Comparison of ENCODE assay signal across 19 cellular contexts in the genomic region with DNA sequence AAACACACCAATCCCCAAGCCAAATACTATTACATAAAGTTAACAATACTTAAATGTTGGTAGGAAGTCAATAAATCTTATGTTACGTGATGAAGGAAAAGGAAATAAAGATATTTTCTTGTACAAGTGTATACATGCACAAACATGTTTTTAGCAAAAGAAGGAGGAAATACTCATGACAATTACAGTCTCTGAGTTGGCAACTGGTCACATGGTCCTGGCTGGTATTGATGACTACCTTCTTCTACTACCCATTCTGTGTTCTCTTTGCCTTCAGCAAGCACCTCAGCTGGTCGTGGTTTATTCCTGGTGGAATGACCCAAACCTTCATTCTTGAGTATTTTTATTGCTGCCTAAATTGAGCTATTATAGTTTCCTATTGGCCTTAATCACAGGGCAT.
DNase-seq lines count a peak whose midpoint lies in the region; ATAC-seq lines count a peak whose summit lies in the region.
"Had no signal": no experiment of that assay in that cellular context is flagged by ENCODE, and none has a peak within 500 bp of the region (broad histone marks: within the 10 kb centered on the region; RNA-seq: fewer than 3 reads in every experiment).

No MANE protein-coding gene starts in this region.

- H3K4me1 Mint-ChIP-seq in activated naive CD4-positive, alpha-beta T cell treated with anti-CD3 and anti-CD28 coated beads, Interleukin-2, amount 10 ng/mL, durations not matched to agents 7 days and 5 days = no peaks in the 10 kb centered on the region
- H3K4me1 Mint-ChIP-seq in activated T-helper 17 cell treated with anti-CD3 and anti-CD28 coated beads, Interleukin-2, amount 50 U/mL, for 72 hours = no peaks in the 10 kb centered on the region
- H3K4me1 Mint-ChIP-seq in stimulated activated effector memory CD8-positive, alpha-beta T cell treated with anti-CD3 and anti-CD28 coated beads, Interleukin-12 subunit alpha, Interleukin-12 subunit beta, amount 100 ng/mL, for 72 hours = no peaks in the 10 kb centered on the region

- peaks cover 88% of the 10 kb centered on the region for H3K36me3 Mint-ChIP-seq in activated naive CD4-positive, alpha-beta T cell treated with anti-CD3 and anti-CD28 coated beads, Interleukin-2, amount 10 ng/mL, durations not matched to agents 7 days and 5 days
- H3K36me3 Mint-ChIP-seq in activated T-helper 17 cell treated with anti-CD3 and anti-CD28 coated beads, Interleukin-2, amount 50 U/mL, for 72 hours (ENCODE audit: low read depth) = peaks cover 100% of the 10 kb centered on the region
- peaks cover 100% of the 10 kb centered on the region for H3K36me3 Mint-ChIP-seq in stimulated activated effector memory CD8-positive, alpha-beta T cell treated with anti-CD3 and anti-CD28 coated beads, Interleukin-12 subunit alpha, Interleukin-12 subunit beta, amount 100 ng/mL, for 72 hours

- DNase-seq in activated naive CD4-positive, alpha-beta T cell treated with anti-CD3 and anti-CD28 coated beads, Interleukin-2, amount 10 ng/mL, durations not matched to agents 7 days and 5 days = no peak
- no peak for DNase-seq in activated naive CD4-positive, alpha-beta T cell treated with Interleukin-2 at 50 U/mL for 16 hours
- DNase-seq in epithelial cell of prostate (ENCODE audit: low read depth, low spot score) (peak; percentile 63), NCI-H1417 treated with DMSO at 0.1 percent for 48 hours (lab: John Stamatoyannopoulos, UW) (no peak)
- no peak for DNase-seq in stimulated activated effector memory CD8-positive, alpha-beta T cell treated with anti-CD3 and anti-CD28 coated beads, Interleukin-12 subunit alpha, Interleukin-12 subunit beta, amount 100 ng/mL, for 72 hours (ENCODE audit: low spot score in 2 of 2)
- DNase-seq: CD4-positive, alpha-beta memory T cell; DMS153; GDM1; H7; HFFc6; KBM-7; NCI-H1417; NCI-H1930; NCI-H345; NCI-H524 treated with DMSO at 0.1 percent for 48 hours had no signal

- CTCF ChIA-PET in activated naive CD4-positive, alpha-beta T cell treated with anti-CD3 and anti-CD28 coated beads, Interleukin-2, amount 10 ng/mL, durations not matched to agents 7 days and 5 days (lab: Charles Lee) = no interaction called here

- H3K27me3 Mint-ChIP-seq in activated naive CD4-positive, alpha-beta T cell treated with anti-CD3 and anti-CD28 coated beads, Interleukin-2, amount 10 ng/mL, durations not matched to agents 7 days and 5 days = no peaks in the 10 kb centered on the region
- H3K27me3 Mint-ChIP-seq in activated T-helper 17 cell treated with anti-CD3 and anti-CD28 coated beads, Interleukin-2, amount 50 U/mL, for 72 hours = no peaks in the 10 kb centered on the region
- H3K27me3 Mint-ChIP-seq: CD4-positive, alpha-beta memory T cell had no signal

- no peak overlapping the region for H3K4me3 Mint-ChIP-seq in activated naive CD4-positive, alpha-beta T cell treated with anti-CD3 and anti-CD28 coated beads, Interleukin-2, amount 10 ng/mL, durations not matched to agents 7 days and 5 days
- no peak overlapping the region for H3K4me3 Mint-ChIP-seq in activated T-helper 17 cell treated with anti-CD3 and anti-CD28 coated beads, Interleukin-2, amount 50 U/mL, for 72 hours
- no peak overlapping the region for H3K4me3 Mint-ChIP-seq in stimulated activated effector memory CD8-positive, alpha-beta T cell treated with anti-CD3 and anti-CD28 coated beads, Interleukin-12 subunit alpha, Interleukin-12 subunit beta, amount 100 ng/mL, for 72 hours
- H3K4me3 Mint-ChIP-seq: CD4-positive, alpha-beta memory T cell; HFFc6 had no signal

- ATAC-seq in activated T-helper 17 cell treated with anti-CD3 and anti-CD28 coated beads, Interleukin-2, amount 50 U/mL, for 72 hours (replicated peaks) = no peak
- ATAC-seq in stimulated activated effector memory CD8-positive, alpha-beta T cell treated with anti-CD3 and anti-CD28 coated beads, Interleukin-12 subunit alpha, Interleukin-12 subunit beta, amount 100 ng/mL, for 72 hours = no peak
- no peak for ATAC-seq in GM19324 (IDR thresholded peaks at IDR 0.05; ENCODE audit: low FRiP score, unreplicated experiment)
- ATAC-seq: HepG2 had no signal

- peak overlapping the region; percentile 79 for H3K27ac ChIP-seq in epithelial cell of prostate
- H3K27ac ChIP-seq: BLaER1 had no signal

- H3K9me3 Mint-ChIP-seq in activated naive CD4-positive, alpha-beta T cell treated with anti-CD3 and anti-CD28 coated beads, Interleukin-2, amount 10 ng/mL, durations not matched to agents 7 days and 5 days = peaks cover 3% of the 10 kb centered on the region
- H3K9me3 Mint-ChIP-seq in activated T-helper 17 cell treated with anti-CD3 and anti-CD28 coated beads, Interleukin-2, amount 50 U/mL, for 72 hours = no peaks in the 10 kb centered on the region
- no peaks in the 10 kb centered on the region for H3K9me3 Mint-ChIP-seq in stimulated activated effector memory CD8-positive, alpha-beta T cell treated with anti-CD3 and anti-CD28 coated beads, Interleukin-12 subunit alpha, Interleukin-12 subunit beta, amount 100 ng/mL, for 72 hours
- H3K9me3 Mint-ChIP-seq: HFFc6 had no signal

- H3K27ac Mint-ChIP-seq in activated naive CD4-positive, alpha-beta T cell treated with anti-CD3 and anti-CD28 coated beads, Interleukin-2, amount 10 ng/mL, durations not matched to agents 7 days and 5 days = peak overlapping the region; percentile 38
- H3K27ac Mint-ChIP-seq in activated T-helper 17 cell treated with anti-CD3 and anti-CD28 coated beads, Interleukin-2, amount 50 U/mL, for 72 hours = peak overlapping the region; percentile 26
- H3K27ac Mint-ChIP-seq in stimulated activated effector memory CD8-positive, alpha-beta T cell treated with anti-CD3 and anti-CD28 coated beads, Interleukin-12 subunit alpha, Interleukin-12 subunit beta, amount 100 ng/mL, for 72 hours = peak overlapping the region; percentile 32
- H3K27ac Mint-ChIP-seq: HFFc6 had no signal
